In the genomic region with DNA sequence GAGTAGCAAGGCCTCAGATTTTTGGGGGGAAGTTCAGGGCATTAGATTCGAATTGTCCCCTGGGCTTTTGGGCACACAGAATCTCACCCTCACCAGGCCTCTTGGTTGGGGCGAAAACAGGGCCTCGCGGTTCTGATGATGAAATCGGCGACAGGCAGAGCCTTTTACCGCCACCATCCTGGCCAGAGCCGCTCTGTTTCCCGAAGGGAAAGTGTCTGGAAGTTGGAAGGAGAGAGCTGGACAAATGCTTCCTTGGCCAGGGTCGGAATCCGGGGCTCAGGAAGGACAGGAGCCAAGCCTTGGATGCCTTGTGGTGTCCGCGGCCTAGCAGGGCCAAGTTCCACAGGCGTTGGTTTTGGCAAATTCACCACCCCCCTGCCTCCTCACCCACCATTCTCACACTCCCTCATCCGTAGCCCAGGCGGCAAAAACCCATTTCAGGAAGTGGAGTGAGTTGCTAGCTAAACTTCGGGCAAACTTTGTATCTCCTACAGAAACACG, we compare ENCODE assay signal across 18 cellular contexts. TPM values are rescaled to one million over a fixed set of nuclear protein-coding genes. Genes with fewer than 3 reads are reported as not detected.
DNase-seq lines count a peak whose midpoint lies in the region; ATAC-seq and TF ChIP-seq lines count a peak whose summit lies in the region.
"Had no signal": no experiment of that assay in that cellular context is flagged by ENCODE, and none has a peak within 500 bp of the region (broad histone marks: within the 10 kb centered on the region; RNA-seq: fewer than 3 reads in every experiment).

No MANE protein-coding gene starts in this region.

- no peak for TF ChIP-seq POLR2A in breast epithelium (IDR thresholded peaks at IDR 0.05)
- TF ChIP-seq POLR2A in lower leg skin (IDR thresholded peaks at IDR 0.05), result no peak
- TF ChIP-seq POLR2A in testis (IDR thresholded peaks at IDR 0.05), result no peak

- H3K4me1 ChIP-seq in BLaER1 treated with 17β-estradiol and CSF1 and Interleukin-3, amounts not matched to agents 10 nM and 100 nM, result peaks cover 18 to 51% (median 33%) of the 10 kb centered on the region in 10 experiments
- H3K4me1 ChIP-seq in breast epithelium, result peaks cover 0 to 6% of the 10 kb centered on the region in 2 donors
- H3K4me1 ChIP-seq in testis, result peaks cover 18% of the 10 kb centered on the region

- H3K27me3 ChIP-seq in BLaER1 treated with 17β-estradiol and CSF1 and Interleukin-3, amounts not matched to agents 10 nM and 100 nM, result peaks cover 100% of the 10 kb centered on the region in 11 experiments
- H3K27me3 ChIP-seq in breast epithelium (peaks cover 5 to 57% of the 10 kb centered on the region in 2 donors), testis (no peaks in the 10 kb centered on the region)

- peaks cover 0 to 16% (median 0%) of the 10 kb centered on the region in 11 experiments; a peak in 6 of 22 replicates for H3K9me3 ChIP-seq in BLaER1 treated with 17β-estradiol and CSF1 and Interleukin-3, amounts not matched to agents 10 nM and 100 nM (replicated peaks in 1 of 11)
- H3K9me3 ChIP-seq in breast epithelium, result no peaks in the 10 kb centered on the region
- no peaks in the 10 kb centered on the region for H3K9me3 ChIP-seq in testis
- H3K9me3 ChIP-seq: heart left ventricle, lower lobe of right lung, Peyer's patch, transverse colon had no signal

- TF ChIP-seq CTCF in breast epithelium (IDR thresholded peaks at IDR 0.05) (no peak), lower leg skin (IDR thresholded peaks at IDR 0.05) (no peak), testis (IDR thresholded peaks at IDR 0.05) (no peak)

- no peaks in the 10 kb centered on the region for H3K36me3 ChIP-seq in BLaER1 treated with 17β-estradiol and CSF1 and Interleukin-3, amounts not matched to agents 10 nM and 100 nM
- H3K36me3 ChIP-seq in breast epithelium (no peaks in the 10 kb centered on the region), testis (ENCODE audit: low read depth, missing control alignments) (no peaks in the 10 kb centered on the region)
- H3K36me3 ChIP-seq: brain microvascular endothelial cell, heart left ventricle, lower lobe of right lung, ovary, Peyer's patch, transverse colon had no signal

- no peak overlapping the region for H3K9ac ChIP-seq in BLaER1 treated with 17β-estradiol and CSF1 and Interleukin-3, amounts not matched to agents 10 nM and 100 nM

- H4K20me1 ChIP-seq in BLaER1 treated with 17β-estradiol and CSF1 and Interleukin-3, amounts not matched to agents 10 nM and 100 nM, result peaks cover 0 to 100% (median 81%) of the 10 kb centered on the region in 11 experiments; a peak in 18 of 22 replicates

- ATAC-seq in HG03432 (IDR thresholded peaks at IDR 0.05; ENCODE audit: unreplicated experiment), result peak; percentile 5
- ATAC-seq in HG03342 (IDR thresholded peaks at IDR 0.05; ENCODE audit: unreplicated experiment), result no peak
- ATAC-seq: heart left ventricle had no signal

- H3K4me2 ChIP-seq in BLaER1 treated with 17β-estradiol and CSF1 and Interleukin-3, amounts not matched to agents 10 nM and 100 nM, result peak overlapping the region; percentile 54 to 88 (median 69)

- peak overlapping the region in 8 of 10 experiments; percentile 19 to 56 (median 40); a peak in 11 of 20 replicates for H3K4me3 ChIP-seq in BLaER1 treated with 17β-estradiol and CSF1 and Interleukin-3, amounts not matched to agents 10 nM and 100 nM
- peak overlapping the region in 2 of 3 donors; percentile 59 to 95 for H3K4me3 ChIP-seq in breast epithelium
- H3K4me3 ChIP-seq in lower leg skin (ENCODE audit: low read depth, poor library complexity, severe bottlenecking), result peak overlapping the region; percentile 16
- H3K4me3 ChIP-seq in testis, result no peak overlapping the region
- H3K4me3 ChIP-seq: heart left ventricle, lower lobe of right lung, ovary, Peyer's patch, transverse colon had no signal

- intact Hi-C loops in breast epithelium (cut with DNase I; ENCODE audit: low total_unique reads) (no loop called here), lower leg skin (cut with DNase I; ENCODE audit: low total_unique reads) (loop anchor here (10.0 kb wide), 3 partner anchors 884 to 1434 kb away; no protein-coding TSS in a partner anchor), testis (cut with DNase I; ENCODE audit: low total_unique reads) (no loop called here)

- H3K27ac ChIP-seq in BLaER1 treated with 17β-estradiol and CSF1 and Interleukin-3, amounts not matched to agents 10 nM and 100 nM, result no peak overlapping the region
- H3K27ac ChIP-seq in breast epithelium (peak overlapping the region; percentile 97 to 98), testis (no peak overlapping the region)
- H3K27ac ChIP-seq: brain microvascular endothelial cell, heart left ventricle, lower lobe of right lung, ovary, Peyer's patch, transverse colon had no signal

- 22 to 40% methylated on average over 18 of the region's 18 CpGs for WGBS in lower leg skin, 2 donors
- 28 to 30% methylated on average over 13 to 18 of the region's 18 CpGs for WGBS in testis, 2 donors

- no peak for DNase-seq in breast epithelium (ENCODE audit: low spot score in 2 of 2)
- no peak for DNase-seq in lower leg skin (ENCODE audit: low spot score in 2 of 2)
- no peak for DNase-seq in testis
- DNase-seq in NCI-H2196 treated with DMSO at 0.1 percent for 48 hours (lab: John Stamatoyannopoulos, UW; ENCODE audit: unreplicated experiment), result no peak
- DNase-seq in SW480 (ENCODE audit: low spot score), result no peak
- DNase-seq: activated CD4-positive, alpha-beta T cell treated with anti-CD3 and anti-CD28 coated beads, Interleukin-2, amount 10 ng/mL, durations not matched to agents 7 days and 5 days; brain microvascular endothelial cell; DMS 273 treated with DMSO at 0.1 percent for 48 hours; heart left ventricle; NCI-H1092 treated with DMSO at 0.1 percent for 48 hours; NCI-H226; ovary; Peyer's patch; transverse colon had no signal

RNA-seq across cellular contexts. Expression of a gene that starts 3.5 kb away (rescaled TPM):
- total RNA-seq in breast epithelium (10 to 100 TPM in 2 of 3 donors, not detected in 1; 25.2 to 46.0 TPM), lower leg skin (100 to 1,000 TPM in 1 of 4 donors, 10 to 100 TPM in 3; 62.0 to 123 (median 63.7) TPM), testis (1 to 10 TPM; 2.7 to 4.8 TPM)
- 3.3 TPM for polyA plus RNA-seq in testis (ENCODE audit: insufficient read depth, low read depth, low replicate concordance)
- total RNA-seq: activated CD4-positive, alpha-beta T cell treated with anti-CD3 and anti-CD28 coated beads, Interleukin-2, amount 10 ng/mL, durations not matched to agents 7 days and 5 days; transverse colon had no signal

Comparison
In these comparisons a context has a peak if more than half of its experiments do, and no peak if none do; other contexts are left out.
1. H3K27ac ChIP-seq: peak in breast epithelium (2 of 2); none in BLaER1 treated with 17β-estradiol and CSF1 and Interleukin-3, amounts not matched to agents 10 nM and 100 nM (0 of 11) and testis (0 of 2).
2. H3K4me3 ChIP-seq: peak in BLaER1 treated with 17β-estradiol and CSF1 and Interleukin-3, amounts not matched to agents 10 nM and 100 nM (8 of 10), breast epithelium (2 of 3) and lower leg skin (single experiment); none in testis (0 of 2).